9 cellular contexts compared by ENCODE assay signal in genomic region chr17:76715462-76715830, GRCh38.
DNase-seq lines count a peak whose midpoint lies in the region; ATAC-seq lines count a peak whose summit lies in the region.
"Had no signal": no experiment of that assay in that cellular context is flagged by ENCODE, and none has a peak within 500 bp of the region (broad histone marks: within the 10 kb centered on the region; RNA-seq: fewer than 3 reads in every experiment).

No MANE protein-coding gene starts in this region.

- H3K9me3 Mint-ChIP-seq in T-helper 2 cell treated with Interferon-gamma antibody and Interleukin-4, amounts not matched to agents 5 μg/mL and 100 μg/mL, for 36 hours = no peaks in the 10 kb centered on the region
- no peaks in the 10 kb centered on the region for H3K9me3 Mint-ChIP-seq in stimulated activated naive B cell treated with anti-CD40 and anti-IgM and Interleukin-4, amounts not matched to agents 10 μg/mL and 1 μg/mL and 100 μg/mL, for 72 hours
- H3K9me3 Mint-ChIP-seq: brain had no signal

- no peaks in the 10 kb centered on the region for H3K9me3 ChIP-seq in effector memory CD4-positive, alpha-beta T cell (ENCODE audit: control insufficient read depth, low read length)
- H3K9me3 ChIP-seq: A549, pancreas had no signal

- peak overlapping the region; percentile 42 for H3K27ac ChIP-seq in effector memory CD4-positive, alpha-beta T cell (ENCODE audit: insufficient read depth, low read length, poor library complexity, severe bottlenecking)
- H3K27ac ChIP-seq: A549 had no signal

- H3K4me3 ChIP-seq in effector memory CD4-positive, alpha-beta T cell (ENCODE audit: insufficient read depth, low read depth, low read length, poor library complexity, severe bottlenecking) = no peak overlapping the region
- H3K4me3 ChIP-seq: A549, pancreas had no signal

- no peaks in the 10 kb centered on the region for H3K27me3 ChIP-seq in effector memory CD4-positive, alpha-beta T cell (replicated peaks; ENCODE audit: control insufficient read depth, insufficient read depth, low read length, poor library complexity, severe bottlenecking)
- H3K27me3 ChIP-seq: pancreas had no signal

- H3K36me3 ChIP-seq in effector memory CD4-positive, alpha-beta T cell (ENCODE audit: control insufficient read depth, insufficient read depth, low read length) = peaks cover 55% of the 10 kb centered on the region

- peaks cover 14% of the 10 kb centered on the region for H3K4me1 ChIP-seq in effector memory CD4-positive, alpha-beta T cell (ENCODE audit: control insufficient read depth, insufficient read depth, low read length, poor library complexity, severe bottlenecking)

- ATAC-seq in stimulated activated naive B cell treated with anti-CD40 and anti-IgM and Interleukin-4, amounts not matched to agents 10 μg/mL and 1 μg/mL and 100 μg/mL, for 72 hours (replicated peaks) = no peak

- no peak for DNase-seq in T-helper 2 cell treated with Interferon-gamma antibody and Interleukin-4, amounts not matched to agents 5 μg/mL and 100 μg/mL, for 36 hours (ENCODE audit: low spot score)
- DNase-seq in T-helper 2 cell = no peak
- no peak for DNase-seq in effector memory CD4-positive, alpha-beta T cell
- no peak for DNase-seq in stimulated activated naive B cell treated with anti-CD40 and anti-IgM and Interleukin-4, amounts not matched to agents 10 μg/mL and 1 μg/mL and 100 μg/mL, for 72 hours
- DNase-seq in AG08396 (ENCODE audit: low spot score) = no peak
- DNase-seq in NCI-H2227 treated with DMSO at 0.1 percent for 48 hours (lab: John Stamatoyannopoulos, UW) = no peak

- H3K4me1 Mint-ChIP-seq in T-helper 2 cell treated with Interferon-gamma antibody and Interleukin-4, amounts not matched to agents 5 μg/mL and 100 μg/mL, for 36 hours (ENCODE audit: low read depth) = peaks cover 40% of the 10 kb centered on the region
- peaks cover 21 to 31% of the 10 kb centered on the region in 2 donors for H3K4me1 Mint-ChIP-seq in stimulated activated naive B cell treated with anti-CD40 and anti-IgM and Interleukin-4, amounts not matched to agents 10 μg/mL and 1 μg/mL and 100 μg/mL, for 72 hours

- peak overlapping the region; percentile 73 for H3K27ac Mint-ChIP-seq in T-helper 2 cell treated with Interferon-gamma antibody and Interleukin-4, amounts not matched to agents 5 μg/mL and 100 μg/mL, for 36 hours
- H3K27ac Mint-ChIP-seq in stimulated activated naive B cell treated with anti-CD40 and anti-IgM and Interleukin-4, amounts not matched to agents 10 μg/mL and 1 μg/mL and 100 μg/mL, for 72 hours = peak overlapping the region; percentile 37

- peaks cover 52% of the 10 kb centered on the region for H3K36me3 Mint-ChIP-seq in T-helper 2 cell treated with Interferon-gamma antibody and Interleukin-4, amounts not matched to agents 5 μg/mL and 100 μg/mL, for 36 hours (ENCODE audit: low read depth)
- peaks cover 38 to 44% of the 10 kb centered on the region in 2 donors for H3K36me3 Mint-ChIP-seq in stimulated activated naive B cell treated with anti-CD40 and anti-IgM and Interleukin-4, amounts not matched to agents 10 μg/mL and 1 μg/mL and 100 μg/mL, for 72 hours

- no peak overlapping the region for H3K4me3 Mint-ChIP-seq in T-helper 2 cell treated with Interferon-gamma antibody and Interleukin-4, amounts not matched to agents 5 μg/mL and 100 μg/mL, for 36 hours
- H3K4me3 Mint-ChIP-seq in stimulated activated naive B cell treated with anti-CD40 and anti-IgM and Interleukin-4, amounts not matched to agents 10 μg/mL and 1 μg/mL and 100 μg/mL, for 72 hours = no peak overlapping the region

- H3K27me3 Mint-ChIP-seq in T-helper 2 cell treated with Interferon-gamma antibody and Interleukin-4, amounts not matched to agents 5 μg/mL and 100 μg/mL, for 36 hours (ENCODE audit: low read depth) = no peaks in the 10 kb centered on the region
- H3K27me3 Mint-ChIP-seq in stimulated activated naive B cell treated with anti-CD40 and anti-IgM and Interleukin-4, amounts not matched to agents 10 μg/mL and 1 μg/mL and 100 μg/mL, for 72 hours = no peaks in the 10 kb centered on the region
